Comparison of ENCODE assay signal across 17 cellular contexts in genomic region chr5:79935992-79936643, GRCh38. TPM values are rescaled to one million over a fixed set of nuclear protein-coding genes. Genes with fewer than 3 reads are reported as not detected.
DNase-seq lines count a peak whose midpoint lies in the region; ATAC-seq and TF ChIP-seq lines count a peak whose summit lies in the region.
"Had no signal": no experiment of that assay in that cellular context is flagged by ENCODE, and none has a peak within 500 bp of the region (broad histone marks: within the 10 kb centered on the region; RNA-seq: fewer than 3 reads in every experiment).

No MANE protein-coding gene starts in this region.

- H3K4me2 ChIP-seq in GM23248 (ENCODE audit: unreplicated experiment): peak overlapping the region; percentile 62

- H3K9me3 ChIP-seq in GM23248 (ENCODE audit: low read depth): no peaks in the 10 kb centered on the region
- peaks cover 14% of the 10 kb centered on the region for H3K9me3 ChIP-seq in WERI-Rb-1 (ENCODE audit: severe bottlenecking)
- no peaks in the 10 kb centered on the region for H3K9me3 ChIP-seq in heart left ventricle
- no peaks in the 10 kb centered on the region for H3K9me3 ChIP-seq in gastrocnemius medialis
- H3K9me3 ChIP-seq in Caco-2: peaks cover 30% of the 10 kb centered on the region
- H3K9me3 ChIP-seq: esophagus squamous epithelium had no signal

- no peaks in the 10 kb centered on the region for H3K79me2 ChIP-seq in GM23248 (ENCODE audit: insufficient read depth)

- TF ChIP-seq CTCF in WERI-Rb-1 (IDR thresholded peaks at IDR 0.05; ENCODE audit: low read depth, low read length) (no peak), heart left ventricle (IDR thresholded peaks at IDR 0.05) (no peak), gastrocnemius medialis (IDR thresholded peaks at IDR 0.05 in 4 of 5, conservative IDR thresholded peaks at IDR 0.05 in 1 of 5) (no peak), Caco-2 (IDR thresholded peaks at IDR 0.05; ENCODE audit: insufficient read depth in 1 of 2, low read depth in 1 of 2, low read length in 1 of 2, severe bottlenecking in 1 of 2, unreplicated experiment in 1 of 2) (no peak)

- POLR2A ChIA-PET in Caco-2 (lab: Charles Lee): no interaction called here

- H3K4me1 ChIP-seq in GM23248 (ENCODE audit: insufficient read depth) (peaks cover 34% of the 10 kb centered on the region), heart left ventricle (peaks cover 0 to 17% (median 2%) of the 10 kb centered on the region in 12 donors), gastrocnemius medialis (no peaks in the 10 kb centered on the region), Caco-2 (peaks cover 27% of the 10 kb centered on the region)

- 33 to 34% methylated on average over 4 of the region's 4 CpGs for WGBS in GM23248 (ENCODE audit: low coverage in 1 of 2, low lambda C conversion rate in 2 of 2, missing lambda C conversion rate in 2 of 2), 2 experiments
- 61 to 79% (median 73%) methylated on average over 4 of the region's 4 CpGs for WGBS in heart left ventricle, 4 donors

- H3F3A ChIP-seq in GM23248 (ENCODE audit: insufficient read depth): peaks cover 21% of the 10 kb centered on the region

- H3K27me3 Mint-ChIP-seq in Caco-2 (ENCODE audit: insufficient read depth, unreplicated experiment): no peaks in the 10 kb centered on the region

- H2AFZ ChIP-seq in GM23248: peak overlapping the region; percentile 9; the same call in 1 of the 2 replicates

- H3K9me2 ChIP-seq in GM23248 (ENCODE audit: insufficient read depth): no peaks in the 10 kb centered on the region

- H3K4me3 Mint-ChIP-seq in Caco-2 (ENCODE audit: unreplicated experiment): no peak overlapping the region
- H3K4me3 Mint-ChIP-seq: immature natural killer cell had no signal

- H3K27me3 ChIP-seq in GM23248 (replicated peaks; ENCODE audit: insufficient read depth) (no peaks in the 10 kb centered on the region), WERI-Rb-1 (ENCODE audit: insufficient read depth, low read depth, severe bottlenecking) (no peaks in the 10 kb centered on the region), heart left ventricle (no peaks in the 10 kb centered on the region), gastrocnemius medialis (no peaks in the 10 kb centered on the region), H7 (ENCODE audit: control insufficient read depth, insufficient read depth, low read length) (no peaks in the 10 kb centered on the region), Caco-2 (replicated peaks; ENCODE audit: control insufficient read depth, insufficient read depth, low read length) (no peaks in the 10 kb centered on the region)
- H3K27me3 ChIP-seq: esophagus squamous epithelium had no signal

- no TSS peak for BruUV-seq in Caco-2 (replicated peaks; lab: Mats Ljungman, UMichigan)

- ATAC-seq in heart left ventricle (peak; percentile 71 to 91 (median 86)), gastrocnemius medialis (peak; percentile 85)

- TF ChIP-seq POLR2A in heart left ventricle (IDR thresholded peaks at IDR 0.05): no peak
- TF ChIP-seq POLR2A in gastrocnemius medialis (IDR thresholded peaks at IDR 0.05): no peak

- in situ Hi-C loops in GM23248 (cut with MboI): no loop called here
- in situ Hi-C loops in gastrocnemius medialis (cut with MboI; ENCODE audit: low sequenced_read_pairs in 4 of 4): no loop called here

- H3K9me3 Mint-ChIP-seq in Caco-2 (ENCODE audit: unreplicated experiment): no peaks in the 10 kb centered on the region
- H3K9me3 Mint-ChIP-seq: immature natural killer cell had no signal

- intact Hi-C loops in heart left ventricle (cut with DNase I): no loop called here
- intact Hi-C loops in gastrocnemius medialis (cut with DNase I; ENCODE audit: low total_unique reads): no loop called here
- intact Hi-C loops in Caco-2 (cut with micrococcal nuclease; ENCODE audit: unreplicated experiment): no loop called here

- H3K9ac ChIP-seq in GM23248: peak overlapping the region; percentile 31; the same call in 1 of the 2 replicates

- H4K20me1 ChIP-seq in GM23248 (ENCODE audit: insufficient read depth): no peaks in the 10 kb centered on the region

- H3K4me3 ChIP-seq in GM23248 (peak overlapping the region; percentile 22; the same call in 1 of the 2 replicates), WERI-Rb-1 (ENCODE audit: low read depth, low read length) (no peak overlapping the region; the same call in 1 of the 2 replicates), heart left ventricle (no peak overlapping the region), gastrocnemius medialis (no peak overlapping the region), H7 (ENCODE audit: insufficient read depth, low read depth, low read length) (no peak overlapping the region), Caco-2 (ENCODE audit: low read depth, low read length) (no peak overlapping the region)
- H3K4me3 ChIP-seq: coronary artery, esophagus squamous epithelium had no signal

- no peak overlapping the region for H3K27ac Mint-ChIP-seq in Caco-2 (ENCODE audit: unreplicated experiment)
- H3K27ac Mint-ChIP-seq: immature natural killer cell had no signal

- H3K36me3 ChIP-seq in GM23248 (ENCODE audit: low read depth) (no peaks in the 10 kb centered on the region), WERI-Rb-1 (no peaks in the 10 kb centered on the region; the same call in 1 of the 2 replicates), heart left ventricle (no peaks in the 10 kb centered on the region), gastrocnemius medialis (no peaks in the 10 kb centered on the region), H7 (replicated peaks; ENCODE audit: control insufficient read depth, insufficient read depth, low read length) (no peaks in the 10 kb centered on the region), Caco-2 (ENCODE audit: control insufficient read depth, insufficient read depth, low read length) (no peaks in the 10 kb centered on the region)
- H3K36me3 ChIP-seq: esophagus squamous epithelium had no signal

- peak overlapping the region; percentile 52 for H3K27ac ChIP-seq in GM23248
- peak overlapping the region; percentile 76 for H3K27ac ChIP-seq in WERI-Rb-1
- H3K27ac ChIP-seq in heart left ventricle: peak overlapping the region in 10 of 12 donors; percentile 5 to 59 (median 30)
- H3K27ac ChIP-seq in gastrocnemius medialis: peak overlapping the region in 3 of 4 donors; percentile 32 to 48 (median 45)
- H3K27ac ChIP-seq: coronary artery had no signal

- CTCF ChIA-PET in Caco-2 (lab: Charles Lee): no interaction called here

- DNase-seq in GM23248: peak; percentile 82
- no peak for DNase-seq in WERI-Rb-1
- peak in 4 of 5 donors; percentile 22 to 56 (median 35) for DNase-seq in heart left ventricle
- peak; percentile 13 to 53 for DNase-seq in gastrocnemius medialis
- DNase-seq in NOMO-1 treated with DMSO at 0.1 percent for 48 hours (lab: John Stamatoyannopoulos, UW; ENCODE audit: unreplicated experiment): no peak
- no peak for DNase-seq in H7
- no peak for DNase-seq in Caco-2
- DNase-seq: activated CD4-positive, alpha-beta T cell treated with anti-CD3 and anti-CD28 coated beads for 4 hours; activated T-cell treated with anti-CD3 and anti-CD28 coated beads, Interleukin-2, amount 50 U/mL, for 48 hours; amniotic stem cell; esophagus squamous epithelium; immature natural killer cell; NCI-H1436; NCI-H524; T-helper 2 cell; trophoblast cell had no signal

- H3K36me3 Mint-ChIP-seq in Caco-2 (ENCODE audit: insufficient read depth, unreplicated experiment): no peaks in the 10 kb centered on the region
- H3K36me3 Mint-ChIP-seq: immature natural killer cell had no signal

- H3K4me1 Mint-ChIP-seq in Caco-2 (ENCODE audit: low read depth, unreplicated experiment): no peaks in the 10 kb centered on the region
- H3K4me1 Mint-ChIP-seq: immature natural killer cell had no signal

RNA-seq across cellular contexts. Expression of gene MTX3, which starts 54.9 kb away (rescaled TPM):
- total RNA-seq in GM23248 (2014; rRNA removed; shearing (Covaris generic)): 18.4 and 24.2 TPM in 2 replicates
- polyA plus RNA-seq in GM23248 (2016; fragmentation: Nextera tagmentation; extraction: Ambion mirVana) (6.9 and 7.0 TPM in 2 replicates), heart left ventricle (1 to 10 TPM; 4.2 to 9.0 TPM)
- total RNA-seq in heart left ventricle (10 to 100 TPM in 7 of 9 donors, 1 to 10 TPM in 2; 6.2 to 14.4 (median 12.1) TPM), gastrocnemius medialis (10 to 100 TPM in 2 of 4 donors, 1 to 10 TPM in 2; 8.2 to 29.3 (median 10.8) TPM), Caco-2 (2022) (7.4 and 8.4 TPM in 2 replicates)
- total RNA-seq in H7 (2014; rRNA removed; shearing (Covaris generic)): 16.6 and 30.4 TPM in 2 replicates

Comparison
In these comparisons a context has a peak if more than half of its experiments do, and no peak if none do; other contexts are left out.
1. DNase-seq: peak in GM23248 (single experiment), heart left ventricle (4 of 5) and gastrocnemius medialis (2 of 2); none in WERI-Rb-1 (single experiment), NOMO-1 treated with DMSO at 0.1 percent for 48 hours (single experiment), H7 (single experiment) and Caco-2 (0 of 2).
2. Peak in every context shown above with its lines, with median percentiles within 50 percentile points of each other: H3K27ac ChIP-seq.